Comparison of ENCODE assay signal across 1 cellular context in the genomic region with DNA sequence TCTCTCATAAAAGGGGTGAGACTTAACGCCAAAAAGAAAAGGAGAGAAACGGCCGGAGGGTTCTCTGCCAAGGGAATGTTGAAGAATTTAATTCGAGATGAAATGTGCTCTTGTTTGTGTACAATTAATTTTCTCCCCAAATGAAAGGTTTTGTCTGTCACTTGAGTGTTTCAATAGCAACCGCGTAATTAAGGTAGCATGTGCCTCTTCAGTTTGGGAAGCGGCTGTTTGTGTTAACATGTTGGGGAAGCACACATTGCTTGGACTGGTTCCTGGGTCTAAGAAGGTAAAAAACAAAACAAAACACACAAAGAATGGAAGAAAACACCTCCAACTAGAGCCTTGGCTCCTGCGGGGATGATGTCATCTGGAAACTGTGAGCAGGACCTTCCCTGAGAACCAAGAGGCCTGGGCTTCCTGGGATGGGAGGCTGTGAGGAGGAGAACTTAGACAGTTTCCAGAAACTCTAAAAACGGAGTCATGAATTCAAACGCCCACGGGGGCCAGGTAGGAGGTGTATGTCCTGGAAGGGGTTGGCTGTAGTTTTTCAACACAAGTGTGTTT.
TF ChIP-seq lines count a peak whose summit lies in the region.

No MANE protein-coding gene starts in this region.

TF ChIP-seq in HEK293, 187 proteins besides CTCF, POLR2A, EP300 and RAD21 (continued from another document):
- TF ChIP-seq, protein P1, sequence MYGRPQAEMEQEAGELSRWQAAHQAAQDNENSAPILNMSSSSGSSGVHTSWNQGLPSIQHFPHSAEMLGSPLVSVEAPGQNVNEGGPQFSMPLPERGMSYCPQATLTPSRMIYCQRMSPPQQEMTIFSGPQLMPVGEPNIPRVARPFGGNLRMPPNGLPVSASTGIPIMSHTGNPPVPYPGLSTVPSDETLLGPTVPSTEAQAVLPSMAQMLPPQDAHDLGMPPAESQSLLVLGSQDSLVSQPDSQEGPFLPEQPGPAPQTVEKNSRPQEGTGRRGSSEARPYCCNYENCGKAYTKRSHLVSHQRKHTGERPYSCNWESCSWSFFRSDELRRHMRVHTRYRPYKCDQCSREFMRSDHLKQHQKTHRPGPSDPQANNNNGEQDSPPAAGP (tag by site-specific recombination; IDR thresholded peaks at IDR 0.05): 0 out of 2 replicates have a peak, but pooled peaks have one; percentile 46
- no peak for TF ChIP-seq ZNF704 (tag by site-specific recombination; IDR thresholded peaks at IDR 0.05)
- TF ChIP-seq ZFP3 (tag by site-specific recombination; IDR thresholded peaks at IDR 0.05; ENCODE audit: low read depth): no peak
- no peak for TF ChIP-seq SP2 (tag by site-specific recombination; IDR thresholded peaks at IDR 0.05)
- peak; percentile 26 for TF ChIP-seq ZBTB20 (tag by site-specific recombination; IDR thresholded peaks at IDR 0.05)
- TF ChIP-seq ZNF629 (tag by site-specific recombination; IDR thresholded peaks at IDR 0.05): 0 out of 2 replicates have a peak, but pooled peaks have one; percentile 48
- TF ChIP-seq SP7 (tag by site-specific recombination; IDR thresholded peaks at IDR 0.05): peak; percentile 99
- TF ChIP-seq, protein P2, sequence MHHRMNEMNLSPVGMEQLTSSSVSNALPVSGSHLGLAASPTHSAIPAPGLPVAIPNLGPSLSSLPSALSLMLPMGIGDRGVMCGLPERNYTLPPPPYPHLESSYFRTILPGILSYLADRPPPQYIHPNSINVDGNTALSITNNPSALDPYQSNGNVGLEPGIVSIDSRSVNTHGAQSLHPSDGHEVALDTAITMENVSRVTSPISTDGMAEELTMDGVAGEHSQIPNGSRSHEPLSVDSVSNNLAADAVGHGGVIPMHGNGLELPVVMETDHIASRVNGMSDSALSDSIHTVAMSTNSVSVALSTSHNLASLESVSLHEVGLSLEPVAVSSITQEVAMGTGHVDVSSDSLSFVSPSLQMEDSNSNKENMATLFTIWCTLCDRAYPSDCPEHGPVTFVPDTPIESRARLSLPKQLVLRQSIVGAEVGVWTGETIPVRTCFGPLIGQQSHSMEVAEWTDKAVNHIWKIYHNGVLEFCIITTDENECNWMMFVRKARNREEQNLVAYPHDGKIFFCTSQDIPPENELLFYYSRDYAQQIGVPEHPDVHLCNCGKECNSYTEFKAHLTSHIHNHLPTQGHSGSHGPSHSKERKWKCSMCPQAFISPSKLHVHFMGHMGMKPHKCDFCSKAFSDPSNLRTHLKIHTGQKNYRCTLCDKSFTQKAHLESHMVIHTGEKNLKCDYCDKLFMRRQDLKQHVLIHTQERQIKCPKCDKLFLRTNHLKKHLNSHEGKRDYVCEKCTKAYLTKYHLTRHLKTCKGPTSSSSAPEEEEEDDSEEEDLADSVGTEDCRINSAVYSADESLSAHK (tag by site-specific recombination; IDR thresholded peaks at IDR 0.05): peak; percentile 49; the same call in 1 of the 2 replicates
- TF ChIP-seq ZBTB1 (tag by site-specific recombination; IDR thresholded peaks at IDR 0.05): no peak
- TF ChIP-seq ZNF37A (tag by site-specific recombination; IDR thresholded peaks at IDR 0.05): no peak
- TF ChIP-seq ZNF221 (tag by site-specific recombination; IDR thresholded peaks at IDR 0.05; ENCODE audit: borderline replicate concordance): no peak
- TF ChIP-seq ZNF416 (tag by site-specific recombination; IDR thresholded peaks at IDR 0.05): no peak
- no peak for TF ChIP-seq ZNF521 (tag by site-specific recombination; IDR thresholded peaks at IDR 0.05)
- TF ChIP-seq ZNF148 (tag by site-specific recombination; IDR thresholded peaks at IDR 0.05; ENCODE audit: borderline replicate concordance): no peak
- TF ChIP-seq ZNF335 (tag by site-specific recombination; conservative IDR thresholded peaks at IDR 0.05): peak; percentile 52
- TF ChIP-seq, protein P3, sequence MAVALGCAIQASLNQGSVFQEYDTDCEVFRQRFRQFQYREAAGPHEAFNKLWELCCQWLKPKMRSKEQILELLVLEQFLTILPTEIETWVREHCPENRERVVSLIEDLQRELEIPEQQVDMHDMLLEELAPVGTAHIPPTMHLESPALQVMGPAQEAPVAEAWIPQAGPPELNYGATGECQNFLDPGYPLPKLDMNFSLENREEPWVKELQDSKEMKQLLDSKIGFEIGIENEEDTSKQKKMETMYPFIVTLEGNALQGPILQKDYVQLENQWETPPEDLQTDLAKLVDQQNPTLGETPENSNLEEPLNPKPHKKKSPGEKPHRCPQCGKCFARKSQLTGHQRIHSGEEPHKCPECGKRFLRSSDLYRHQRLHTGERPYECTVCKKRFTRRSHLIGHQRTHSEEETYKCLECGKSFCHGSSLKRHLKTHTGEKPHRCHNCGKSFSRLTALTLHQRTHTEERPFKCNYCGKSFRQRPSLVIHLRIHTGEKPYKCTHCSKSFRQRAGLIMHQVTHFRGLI (tag by site-specific recombination; IDR thresholded peaks at IDR 0.05): no peak
- peak; percentile 74; the same call in 1 of the 2 replicates for TF ChIP-seq IKZF3 (tag by site-specific recombination; IDR thresholded peaks at IDR 0.05)
